In the genomic region with DNA sequence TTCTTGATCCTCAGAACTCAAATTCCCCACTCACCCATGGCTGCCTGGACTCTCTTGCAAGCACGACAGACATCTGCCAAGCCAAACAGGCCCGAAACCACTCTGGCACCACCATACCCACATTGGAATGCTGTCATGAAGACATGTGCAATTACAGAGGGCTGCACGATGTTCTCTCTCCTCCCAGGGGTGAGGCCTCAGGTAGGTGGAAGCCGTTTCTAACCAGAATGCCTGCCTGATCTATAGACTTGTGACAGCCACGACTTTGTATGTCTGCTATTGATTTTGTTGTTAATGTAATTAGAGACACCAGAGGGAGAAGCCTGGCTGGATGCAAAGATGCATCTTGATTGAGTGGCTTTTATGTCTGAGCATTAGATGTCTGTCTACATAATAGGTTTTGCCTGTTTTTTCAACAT, we compare ENCODE assay signal across 1 cellular context.
TF ChIP-seq lines count a peak whose summit lies in the region.

No MANE protein-coding gene starts in this region.

TF ChIP-seq in GM23338, 12 proteins besides CTCF, POLR2A, EP300 and RAD21 (continued from another document):
- TF ChIP-seq NANOG (IDR thresholded peaks at IDR 0.05; ENCODE audit: borderline replicate concordance): no peak
- no peak for TF ChIP-seq POLR2AphosphoS5 (IDR thresholded peaks at IDR 0.05; ENCODE audit: low read depth)
